ENCODE assay signal across 22 cellular contexts in genomic region chr6:20116792-20117191, GRCh38.
"Had no signal": no experiment of that assay in that cellular context is flagged by ENCODE, and none has a peak within 500 bp of the region (broad histone marks: within the 10 kb centered on the region; RNA-seq: fewer than 3 reads in every experiment).

No MANE protein-coding gene starts in this region.

- H3K27me3 ChIP-seq: brain microvascular endothelial cell had no signal

- H3K27ac ChIP-seq: brain microvascular endothelial cell had no signal

- DNase-seq: activated CD4-positive, alpha-beta T cell treated with anti-CD3 and anti-CD28 coated beads for 48 hours; activated CD4-positive, alpha-beta T cell treated with anti-CD3 and anti-CD28 coated beads, Interleukin-2, amount 50 U/mL, for 4 hours; activated CD4-positive, CD25-positive, alpha-beta regulatory T cell treated with anti-CD3 and anti-CD28 coated beads, Interleukin-2, amount 50 U/mL, for 72 hours; activated CD8-positive, alpha-beta memory T cell treated with anti-CD3 and anti-CD28 coated beads, Interleukin-2, amount 50 U/mL, for 48 hours; activated CD8-positive, alpha-beta T cell treated with anti-CD3 and anti-CD28 coated beads, Interleukin-2, amount 10 ng/mL, durations not matched to agents 7 days and 5 days; activated T-cell treated with anti-CD3 and anti-CD28 coated beads, Interleukin-2, amount 50 U/mL, for 1 hour; amygdala; brain microvascular endothelial cell; Karpas-422; MM.1S; NCI-H1105 treated with DMSO at 0.1 percent for 48 hours; NCI-H1436 treated with DMSO at 0.1 percent for 48 hours; NCI-H187; NCI-H2081; NCI-H510A treated with DMSO at 0.1 percent for 48 hours; NK-92 treated with Interleukin-12 subunit alpha and Interleukin-12 subunit beta, amount 100 ng/mL, for 24 hours; SHP77 treated with DMSO at 0.1 percent for 48 hours; T-helper 9 cell had no signal

- H3K27me3 Mint-ChIP-seq: activated naive CD8-positive, alpha-beta T cell had no signal

- ATAC-seq: activated CD8-positive, alpha-beta T cell treated with anti-CD3 and anti-CD28 coated beads, Interleukin-2, amount 10 ng/mL, durations not matched to agents 7 days and 5 days; K562 had no signal

- H3K4me3 Mint-ChIP-seq: activated CD8-positive, alpha-beta T cell treated with anti-CD3 and anti-CD28 coated beads, Interleukin-2, amount 10 ng/mL, durations not matched to agents 7 days and 5 days; activated naive CD8-positive, alpha-beta T cell; T-helper 1 cell treated with Interleukin-12 subunit alpha and Interleukin-12 subunit beta and Interleukin-4 antibody, amounts not matched to agents 30 μg/mL and 1 μg/mL, for 36 hours; WTC11 had no signal

- H3K9me3 Mint-ChIP-seq: T-helper 1 cell treated with Interleukin-12 subunit alpha and Interleukin-12 subunit beta and Interleukin-4 antibody, amounts not matched to agents 30 μg/mL and 1 μg/mL, for 36 hours; WTC11 had no signal

- H3K27ac Mint-ChIP-seq: activated CD8-positive, alpha-beta T cell treated with anti-CD3 and anti-CD28 coated beads, Interleukin-2, amount 10 ng/mL, durations not matched to agents 7 days and 5 days; activated naive CD8-positive, alpha-beta T cell; T-helper 1 cell treated with Interleukin-12 subunit alpha and Interleukin-12 subunit beta and Interleukin-4 antibody, amounts not matched to agents 30 μg/mL and 1 μg/mL, for 36 hours had no signal

- H3K36me3 ChIP-seq: brain microvascular endothelial cell had no signal

- H3K4me3 ChIP-seq: K562 had no signal
